Comparison of ENCODE assay signal across 18 cellular contexts in the genomic region with DNA sequence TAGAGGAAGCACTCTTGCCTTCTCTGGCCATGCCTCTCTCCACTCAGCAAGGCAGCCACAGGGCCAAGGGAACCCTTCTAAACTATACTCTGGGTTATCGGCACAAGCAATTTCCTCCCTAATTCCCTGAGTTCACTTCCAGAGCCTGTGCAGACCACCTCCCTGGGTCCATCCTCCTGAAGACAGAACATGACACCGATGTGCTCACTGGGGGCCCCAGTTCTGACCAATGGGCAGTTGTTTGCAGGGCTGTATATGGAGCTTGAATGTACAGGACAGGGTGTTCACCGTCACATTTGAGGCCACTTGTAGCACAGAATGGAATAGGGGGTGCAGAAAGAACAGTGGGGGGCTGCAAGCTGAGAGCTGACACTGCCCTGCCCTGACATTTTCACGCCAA.
"Had no signal": no experiment of that assay in that cellular context is flagged by ENCODE, and none has a peak within 500 bp of the region (broad histone marks: within the 10 kb centered on the region; RNA-seq: fewer than 3 reads in every experiment).

No MANE protein-coding gene starts in this region.

- H3K27me3 Mint-ChIP-seq: naive thymus-derived CD4-positive, alpha-beta T cell had no signal

- H3K4me1 ChIP-seq: colonic mucosa, heart right ventricle, right atrium auricular region, sigmoid colon had no signal

- ATAC-seq: heart right ventricle; left lobe of liver; naive thymus-derived CD4-positive, alpha-beta T cell had no signal

- H3K27ac Mint-ChIP-seq: naive thymus-derived CD4-positive, alpha-beta T cell had no signal

- H3K36me3 Mint-ChIP-seq: naive thymus-derived CD4-positive, alpha-beta T cell had no signal

- H3K27me3 ChIP-seq: colonic mucosa, dorsolateral prefrontal cortex, heart right ventricle, ovary, right atrium auricular region, sigmoid colon had no signal

- H3K9me3 ChIP-seq: colonic mucosa, ovary, right atrium auricular region, sigmoid colon had no signal

- H3K27ac ChIP-seq: colonic mucosa, dorsolateral prefrontal cortex, heart right ventricle, ovary, right atrium auricular region, sigmoid colon, skin epidermis had no signal

- H3K4me3 Mint-ChIP-seq: naive thymus-derived CD4-positive, alpha-beta T cell had no signal

- DNase-seq: colonic mucosa; dorsolateral prefrontal cortex; effector CD8-positive, alpha-beta T cell; foreskin melanocyte; heart right ventricle; hypothalamus; islet precursor cell; mammary epithelial cell; naive thymus-derived CD4-positive, alpha-beta T cell; nucleus accumbens; ovary; sigmoid colon; stimulated activated CD4-positive, alpha-beta T cell treated with anti-CD3 and anti-CD28 coated beads, Interleukin-12 subunit alpha, Interleukin-12 subunit beta, amount 100 ng/mL, for 4 hours; stimulated activated naive CD4-positive, alpha-beta T cell treated with Interleukin-2 at 50 U/mL for 16 hours; trophoblast cell had no signal

- H3K4me1 Mint-ChIP-seq: naive thymus-derived CD4-positive, alpha-beta T cell had no signal

- H3K4me3 ChIP-seq: colonic mucosa, dorsolateral prefrontal cortex, heart right ventricle, ovary, right atrium auricular region, sigmoid colon, skin epidermis had no signal

- H3K36me3 ChIP-seq: colonic mucosa, ovary, right atrium auricular region, sigmoid colon had no signal

- H3K9me3 Mint-ChIP-seq: naive thymus-derived CD4-positive, alpha-beta T cell had no signal
